ENCODE assay signal across 8 cellular contexts in the genomic region with DNA sequence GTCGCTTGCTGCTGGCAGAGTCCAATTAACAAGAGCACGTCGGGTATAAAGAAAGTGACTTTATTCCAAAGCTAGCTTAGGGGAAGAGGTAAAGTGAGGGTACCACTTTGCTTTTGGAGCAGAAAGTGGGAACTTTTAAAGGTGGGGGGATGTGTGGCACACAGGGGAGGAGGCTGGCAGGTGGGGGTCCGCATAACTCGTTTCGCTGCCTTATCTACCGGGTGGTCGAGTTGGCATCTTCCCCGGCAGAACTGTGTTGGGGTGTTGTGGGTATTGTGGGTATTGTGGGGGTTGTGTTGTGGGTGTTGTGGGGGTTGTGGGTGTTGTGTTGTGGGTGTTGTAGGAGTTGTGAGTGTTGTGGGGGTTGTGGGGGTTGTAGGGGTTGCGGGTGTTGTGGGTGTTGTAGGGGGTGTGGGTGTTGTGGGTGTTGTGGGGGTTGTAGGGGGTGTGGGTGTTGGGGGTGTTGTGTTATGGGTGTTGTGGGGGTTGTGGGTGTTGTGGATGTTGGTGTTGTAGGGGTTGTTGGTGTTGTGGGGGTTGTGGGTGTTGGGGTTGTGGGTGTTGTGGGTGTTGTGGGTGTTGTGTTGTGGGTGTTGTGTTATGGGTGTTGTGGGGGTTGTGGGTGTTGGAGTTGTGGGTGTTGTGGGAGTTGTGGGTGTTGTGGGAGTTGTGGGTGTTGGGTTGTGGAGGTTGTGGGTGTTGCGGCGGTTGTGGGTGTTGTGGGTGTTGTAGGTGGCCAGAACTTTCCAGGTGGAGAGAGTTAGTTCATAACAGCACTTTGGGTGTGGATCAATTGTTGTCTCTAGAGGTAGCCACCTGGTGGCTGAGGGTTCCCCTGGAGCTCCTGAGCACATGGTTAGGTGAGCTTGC. TPM values are rescaled to one million over a fixed set of nuclear protein-coding genes. Genes with fewer than 3 reads are reported as not detected.
DNase-seq lines count a peak whose midpoint lies in the region; ATAC-seq, FAIRE-seq and TF ChIP-seq lines count a peak whose summit lies in the region.

No MANE protein-coding gene starts in this region.

- H3K4me3 ChIP-seq in kidney (ENCODE audit: low read length in 2 of 2): peak overlapping the region in 1 of 2 donors; percentile 28

- peaks cover 3% of the 10 kb centered on the region for H3K9me3 Mint-ChIP-seq in activated CD4-positive, alpha-beta memory T cell treated with anti-CD3 and anti-CD28 coated beads for 36 hours
- H3K9me3 Mint-ChIP-seq in type B pancreatic cell: peaks cover 2% of the 10 kb centered on the region

- peaks cover 34 to 35% of the 10 kb centered on the region in 2 donors for H3K4me1 ChIP-seq in kidney (ENCODE audit: control insufficient read depth in 1 of 2, insufficient read depth in 1 of 2, low read depth in 1 of 2, low read length in 2 of 2)

- POLR2A ChIA-PET in activated CD4-positive, alpha-beta memory T cell treated with anti-CD3 and anti-CD28 coated beads for 36 hours (lab: Charles Lee): interaction anchor here (0.6 to 2.1 kb wide), 2 partner anchors 24 to 53 kb away, joined by 3 to 9 read pairs; no protein-coding TSS in a partner anchor

- intact Hi-C loops in activated CD4-positive, alpha-beta memory T cell treated with anti-CD3 and anti-CD28 coated beads for 36 hours (cut with micrococcal nuclease): loop anchor here (1.0 to 2.0 kb wide), 2 partner anchors 24 to 51 kb away; no protein-coding TSS in a partner anchor
- intact Hi-C loops in kidney (cut with DNase I): no loop called here

- H3K9me3 ChIP-seq in kidney (ENCODE audit: control insufficient read depth in 1 of 2, low read length in 2 of 2): no peaks in the 10 kb centered on the region

- H3K27me3 Mint-ChIP-seq in activated CD4-positive, alpha-beta memory T cell treated with anti-CD3 and anti-CD28 coated beads for 36 hours: no peaks in the 10 kb centered on the region
- H3K27me3 Mint-ChIP-seq in type B pancreatic cell: no peaks in the 10 kb centered on the region

- CTCF ChIA-PET in activated CD4-positive, alpha-beta memory T cell treated with anti-CD3 and anti-CD28 coated beads for 36 hours (lab: Charles Lee): interaction anchor here (0.6 to 2.9 kb wide), 10 partner anchors 13 to 129 kb away, joined by 3 to 10 read pairs (median 4); partner anchors contain the start of gene RRP1

- peaks cover 59% of the 10 kb centered on the region for H3K4me1 Mint-ChIP-seq in activated CD4-positive, alpha-beta memory T cell treated with anti-CD3 and anti-CD28 coated beads for 36 hours (ENCODE audit: low read depth)
- peaks cover 46% of the 10 kb centered on the region for H3K4me1 Mint-ChIP-seq in type B pancreatic cell (ENCODE audit: unreplicated experiment)

- peak; percentile 5 for TF ChIP-seq CTCF in kidney (IDR thresholded peaks at IDR 0.05; ENCODE audit: borderline replicate concordance, extremely low read depth, insufficient read depth)
- no peak for TF ChIP-seq CTCF in type B pancreatic cell (conservative IDR thresholded peaks at IDR 0.05)

- peak overlapping the region in 1 of 2 donors; percentile 9 for H3K27ac ChIP-seq in kidney (ENCODE audit: low read depth in 2 of 2, low read length in 2 of 2)

- H3K27ac Mint-ChIP-seq in activated CD4-positive, alpha-beta memory T cell treated with anti-CD3 and anti-CD28 coated beads for 36 hours: peak overlapping the region; percentile 76
- H3K27ac Mint-ChIP-seq in type B pancreatic cell: peak overlapping the region; percentile 14

- DNase-seq in activated naive CD4-positive, alpha-beta T cell treated with Interleukin-2 at 50 U/mL for 16 hours: peak; percentile 31
- DNase-seq in activated naive CD4-positive, alpha-beta T cell treated with anti-CD3 and anti-CD28 coated beads, Interleukin-2, amount 50 U/mL, for 16 hours: no peak
- DNase-seq in activated CD4-positive, alpha-beta memory T cell treated with anti-CD3 and anti-CD28 coated beads for 36 hours: peak; percentile 48
- peak; percentile 22 for DNase-seq in kidney
- DNase-seq in type B pancreatic cell (ENCODE audit: extremely low spot score, unreplicated experiment): no peak
- no peak for DNase-seq in NCI-H82 treated with DMSO at 0.1 percent for 48 hours (lab: John Stamatoyannopoulos, UW; ENCODE audit: unreplicated experiment)

- ATAC-seq in HG02588 (IDR thresholded peaks at IDR 0.05; ENCODE audit: unreplicated experiment) (no peak), GM21529 (IDR thresholded peaks at IDR 0.05; ENCODE audit: unreplicated experiment) (no peak)

- H3K4me3 Mint-ChIP-seq in activated CD4-positive, alpha-beta memory T cell treated with anti-CD3 and anti-CD28 coated beads for 36 hours: peak overlapping the region; percentile 68
- H3K4me3 Mint-ChIP-seq in type B pancreatic cell: no peak overlapping the region

- peaks cover 5% of the 10 kb centered on the region for H3K36me3 Mint-ChIP-seq in activated CD4-positive, alpha-beta memory T cell treated with anti-CD3 and anti-CD28 coated beads for 36 hours
- H3K36me3 Mint-ChIP-seq in type B pancreatic cell: peaks cover 7% of the 10 kb centered on the region

- no peak for FAIRE-seq in kidney (lab: Jason Lieb, UNC)

- H3K9ac ChIP-seq in kidney (ENCODE audit: low read length in 2 of 2): no peak overlapping the region

- no peaks in the 10 kb centered on the region for H3K36me3 ChIP-seq in kidney (ENCODE audit: control insufficient read depth in 1 of 2, insufficient read depth in 2 of 2, low read length in 2 of 2)

RNA-seq across cellular contexts. Expression of gene AGPAT3, which starts 52.7 kb away (rescaled TPM):
- total RNA-seq in activated CD4-positive, alpha-beta memory T cell treated with anti-CD3 and anti-CD28 coated beads for 36 hours: 10 to 100 TPM; 71.4 to 82.4 TPM
- 86.2 TPM for total RNA-seq in kidney
- polyA plus RNA-seq in kidney (ENCODE audit: insufficient read depth, low read depth, low replicate concordance): 40.3 TPM
- total RNA-seq in type B pancreatic cell (ENCODE audit: low replicate concordance): 57.6 and 59.2 TPM in 2 replicates

Comparison
In these comparisons a context has a peak if more than half of its experiments do, and no peak if none do; other contexts are left out.
1. DNase-seq: peak in activated naive CD4-positive, alpha-beta T cell treated with Interleukin-2 at 50 U/mL for 16 hours (single experiment), activated CD4-positive, alpha-beta memory T cell treated with anti-CD3 and anti-CD28 coated beads for 36 hours (single experiment) and kidney (single experiment); none in activated naive CD4-positive, alpha-beta T cell treated with anti-CD3 and anti-CD28 coated beads, Interleukin-2, amount 50 U/mL, for 16 hours (single experiment), type B pancreatic cell (single experiment) and NCI-H82 treated with DMSO at 0.1 percent for 48 hours (single experiment).